8 cellular contexts compared by ENCODE assay signal in genomic region chr1:180633092-180634045, GRCh38. TPM values are rescaled to one million over a fixed set of nuclear protein-coding genes. Genes with fewer than 3 reads are reported as not detected.
A peak's percentile ranks its signal among the peaks of the same experiment; 100 is the strongest.
DNase-seq lines count a peak whose midpoint lies in the region; ATAC-seq lines count a peak whose summit lies in the region.

No MANE protein-coding gene starts in this region.

- H3K4me3 ChIP-seq in skin epidermis = peak overlapping the region in 5 of 7 experiments; percentile 80 to 99 (median 92)

- H3K27ac ChIP-seq in epithelial cell of prostate (peak overlapping the region; percentile 10), skin epidermis (peak overlapping the region in 8 of 21 experiments; percentile 82 to 94 (median 90))

- no peaks in the 10 kb centered on the region for H3K9me3 Mint-ChIP-seq in activated naive CD4-positive, alpha-beta T cell treated with anti-CD3 and anti-CD28 coated beads, Interleukin-2, amount 50 U/mL, for 72 hours

- H3K36me3 Mint-ChIP-seq in activated naive CD4-positive, alpha-beta T cell treated with anti-CD3 and anti-CD28 coated beads, Interleukin-2, amount 50 U/mL, for 72 hours = peaks cover 0 to 6% of the 10 kb centered on the region in 2 donors

- ATAC-seq in activated naive CD4-positive, alpha-beta T cell treated with anti-CD3 and anti-CD28 coated beads, Interleukin-2, amount 50 U/mL, for 72 hours = no peak
- no peak for ATAC-seq in HG02884 (IDR thresholded peaks at IDR 0.05; ENCODE audit: unreplicated experiment)

- H3K27ac Mint-ChIP-seq in activated naive CD4-positive, alpha-beta T cell treated with anti-CD3 and anti-CD28 coated beads, Interleukin-2, amount 50 U/mL, for 72 hours = no peak overlapping the region

- peak; percentile 24 for DNase-seq in DMS53 (lab: John Stamatoyannopoulos, UW)
- DNase-seq in DMS53 treated with DMSO at 0.1 percent for 48 hours (lab: John Stamatoyannopoulos, UW; ENCODE audit: unreplicated experiment) = no peak
- DNase-seq in NCI-H2227 (lab: John Stamatoyannopoulos, UW; ENCODE audit: unreplicated experiment) = peak; percentile 29
- no peak for DNase-seq in epithelial cell of prostate (ENCODE audit: low read depth, low spot score)
- DNase-seq in activated naive CD4-positive, alpha-beta T cell treated with anti-CD3 and anti-CD28 coated beads, Interleukin-2, amount 50 U/mL, for 72 hours (ENCODE audit: low spot score in 2 of 2) = no peak
- DNase-seq in SIG-M5 (lab: John Stamatoyannopoulos, UW) = no peak

RNA-seq across cellular contexts. Expression of gene XPR1, which starts 1.5 kb away (rescaled TPM):
- 10 to 100 TPM; 15.2 to 18.6 TPM for total RNA-seq in activated naive CD4-positive, alpha-beta T cell treated with anti-CD3 and anti-CD28 coated beads, Interleukin-2, amount 50 U/mL, for 72 hours

Comparison
In these comparisons a context has a peak if more than half of its experiments do, and no peak if none do; other contexts are left out.
1. DNase-seq: peak in DMS53 (single experiment) and NCI-H2227 (single experiment); none in DMS53 treated with DMSO at 0.1 percent for 48 hours (single experiment), epithelial cell of prostate (single experiment), activated naive CD4-positive, alpha-beta T cell treated with anti-CD3 and anti-CD28 coated beads, Interleukin-2, amount 50 U/mL, for 72 hours (0 of 2) and SIG-M5 (single experiment).